Comparison of ENCODE assay signal across 13 cellular contexts in genomic region chr6:36964349-36964748, GRCh38. TPM values are rescaled to one million over a fixed set of nuclear protein-coding genes. Genes with fewer than 3 reads are reported as not detected.
DNase-seq lines count a peak whose midpoint lies in the region; ATAC-seq and TF ChIP-seq lines count a peak whose summit lies in the region.
"Had no signal": no experiment of that assay in that cellular context is flagged by ENCODE, and none has a peak within 500 bp of the region (broad histone marks: within the 10 kb centered on the region; RNA-seq: fewer than 3 reads in every experiment).

No MANE protein-coding gene starts in this region.

- CTCF ChIA-PET in activated CD4-positive, alpha-beta T cell treated with anti-CD3 and anti-CD28 coated beads for 36 hours (lab: Charles Lee), result no interaction called here
- CTCF ChIA-PET in Calu3 (lab: Charles Lee), result interaction anchor here (1.2 kb wide), 2 partner anchors 9 to 17 kb away, joined by 3 to 6 read pairs; no protein-coding TSS in a partner anchor

- H3K9me3 Mint-ChIP-seq in activated CD4-positive, alpha-beta T cell treated with anti-CD3 and anti-CD28 coated beads for 36 hours (ENCODE audit: low read depth), result no peaks in the 10 kb centered on the region
- H3K9me3 Mint-ChIP-seq in Calu3 (ENCODE audit: low read depth, unreplicated experiment), result no peaks in the 10 kb centered on the region
- H3K9me3 Mint-ChIP-seq in effector memory CD8-positive, alpha-beta T cell, result no peaks in the 10 kb centered on the region

- H3K36me3 Mint-ChIP-seq in activated CD4-positive, alpha-beta T cell treated with anti-CD3 and anti-CD28 coated beads for 36 hours (ENCODE audit: low read depth), result peaks cover 17% of the 10 kb centered on the region
- peaks cover 43% of the 10 kb centered on the region for H3K36me3 Mint-ChIP-seq in Calu3 (ENCODE audit: insufficient read depth, unreplicated experiment)
- peaks cover 41% of the 10 kb centered on the region for H3K36me3 Mint-ChIP-seq in effector memory CD8-positive, alpha-beta T cell (ENCODE audit: insufficient read depth)

- peak overlapping the region; percentile 51 for H3K27ac Mint-ChIP-seq in activated CD4-positive, alpha-beta T cell treated with anti-CD3 and anti-CD28 coated beads for 36 hours
- peak overlapping the region; percentile 38 for H3K27ac Mint-ChIP-seq in Calu3 (ENCODE audit: unreplicated experiment)
- H3K27ac Mint-ChIP-seq in effector memory CD8-positive, alpha-beta T cell, result peak overlapping the region; percentile 52 to 87

- POLR2A ChIA-PET in activated CD4-positive, alpha-beta T cell treated with anti-CD3 and anti-CD28 coated beads for 36 hours (lab: Charles Lee), result no interaction called here

- no peak overlapping the region for H3K4me3 Mint-ChIP-seq in activated CD4-positive, alpha-beta T cell treated with anti-CD3 and anti-CD28 coated beads for 36 hours
- no peak overlapping the region for H3K4me3 Mint-ChIP-seq in Calu3 (ENCODE audit: low read depth, unreplicated experiment)
- H3K4me3 Mint-ChIP-seq in effector memory CD8-positive, alpha-beta T cell, result peak overlapping the region; percentile 27 to 54

- no peak for ATAC-seq in activated CD4-positive, alpha-beta T cell treated with anti-CD3 and anti-CD28 coated beads for 36 hours
- no peak for ATAC-seq in effector memory CD8-positive, alpha-beta T cell (replicated peaks)
- ATAC-seq in sciatic nerve (no peak), HG03457 (IDR thresholded peaks at IDR 0.05; ENCODE audit: unreplicated experiment) (no peak), HG02759 (IDR thresholded peaks at IDR 0.05; ENCODE audit: unreplicated experiment) (no peak), GM21825 (IDR thresholded peaks at IDR 0.05; ENCODE audit: unreplicated experiment) (no peak)

- peaks cover 45% of the 10 kb centered on the region for H3K4me1 Mint-ChIP-seq in activated CD4-positive, alpha-beta T cell treated with anti-CD3 and anti-CD28 coated beads for 36 hours
- H3K4me1 Mint-ChIP-seq in Calu3 (ENCODE audit: low read depth, unreplicated experiment), result peaks cover 32% of the 10 kb centered on the region
- H3K4me1 Mint-ChIP-seq in effector memory CD8-positive, alpha-beta T cell (ENCODE audit: low read depth in 2 of 2), result peaks cover 17 to 33% of the 10 kb centered on the region in 2 donors

- no peak for DNase-seq in activated CD4-positive, alpha-beta T cell treated with anti-CD3 and anti-CD28 coated beads for 36 hours
- DNase-seq in activated CD4-positive, alpha-beta T cell treated with anti-CD3 and anti-CD28 coated beads, Interleukin-2, amount 50 U/mL, for 1 hour, result no peak
- DNase-seq in Calu3 (no peak), sciatic nerve (ENCODE audit: low spot score) (peak; percentile 28)
- no peak for DNase-seq in effector memory CD8-positive, alpha-beta T cell
- DNase-seq: activated naive CD4-positive, alpha-beta T cell treated with anti-CD3 and anti-CD28 coated beads, Interleukin-2, amount 50 U/mL, for 16 hours; esophagus squamous epithelium; islet precursor cell; stimulated activated CD4-positive, alpha-beta T cell treated with anti-CD3 and anti-CD28 coated beads, Interleukin-2, amount 100 ng/mL, for 48 hours; trophoblast cell had no signal

- intact Hi-C loops in activated CD4-positive, alpha-beta T cell treated with anti-CD3 and anti-CD28 coated beads for 36 hours (cut with DNase I, micrococcal nuclease), result loop anchor here in 1 of 2 experiments (5.0 kb wide), 1 partner anchor 77 kb away; the partner anchor contains the start of gene C6orf89
- intact Hi-C loops in Calu3 (cut with micrococcal nuclease; ENCODE audit: unreplicated experiment), result no loop called here
- intact Hi-C loops in sciatic nerve (cut with DNase I), result no loop called here

- H3K27me3 Mint-ChIP-seq in activated CD4-positive, alpha-beta T cell treated with anti-CD3 and anti-CD28 coated beads for 36 hours, result no peaks in the 10 kb centered on the region
- H3K27me3 Mint-ChIP-seq in Calu3 (ENCODE audit: unreplicated experiment), result no peaks in the 10 kb centered on the region
- H3K27me3 Mint-ChIP-seq in effector memory CD8-positive, alpha-beta T cell, result no peaks in the 10 kb centered on the region

- TF ChIP-seq CTCF in Calu3 (IDR thresholded peaks at IDR 0.05; ENCODE audit: unreplicated experiment), result no peak

- BruUV-seq in Calu3 (replicated peaks; lab: Mats Ljungman, UMichigan), result no TSS peak

RNA-seq across cellular contexts. Expression of gene PI16, which starts 9.8 kb away (rescaled TPM):
- total RNA-seq in activated CD4-positive, alpha-beta T cell treated with anti-CD3 and anti-CD28 coated beads for 36 hours, result 1 to 10 TPM in 1 of 2 experiments, under 1 TPM in 1; 0.96 to 1.9 TPM
- total RNA-seq in Calu3 (2022) (0.17 and 0.32 TPM in 2 replicates), sciatic nerve (91.7 TPM)

RNA-seq across cellular contexts. Expression of gene MTCH1, which starts 21.6 kb away (rescaled TPM):
- 10 to 100 TPM; 72.9 to 92.9 TPM for total RNA-seq in activated CD4-positive, alpha-beta T cell treated with anti-CD3 and anti-CD28 coated beads for 36 hours
- 288 and 291 TPM in 2 replicates for total RNA-seq in Calu3 (2022)
- total RNA-seq in sciatic nerve, result 154 TPM

RNA-seq across cellular contexts. Expression of gene FGD2, which starts 41.1 kb away (rescaled TPM):
- total RNA-seq in activated CD4-positive, alpha-beta T cell treated with anti-CD3 and anti-CD28 coated beads for 36 hours, result under 1 TPM; 0.50 to 0.63 TPM
- total RNA-seq in Calu3 (2022) (0.19 and 1.0 TPM in 2 replicates), sciatic nerve (19.7 TPM)

Comparison
In these comparisons a context has a peak if more than half of its experiments do, and no peak if none do; other contexts are left out.
1. H3K4me3 Mint-ChIP-seq: peak in effector memory CD8-positive, alpha-beta T cell (2 of 2); none in activated CD4-positive, alpha-beta T cell treated with anti-CD3 and anti-CD28 coated beads for 36 hours (single experiment) and Calu3 (single experiment).
2. RNA of gene PI16, which starts 9.8 kb away (total RNA-seq): 91.7 TPM in sciatic nerve (single experiment); 0.96 to 1.9 TPM in activated CD4-positive, alpha-beta T cell treated with anti-CD3 and anti-CD28 coated beads for 36 hours and 0.17 to 0.32 TPM in Calu3; every median in the first group is over 10 times any median in the second.
3. RNA of gene FGD2, which starts 41.1 kb away (total RNA-seq): 19.7 TPM in sciatic nerve (single experiment); 0.50 to 0.63 TPM in activated CD4-positive, alpha-beta T cell treated with anti-CD3 and anti-CD28 coated beads for 36 hours and 0.19 to 1.0 TPM in Calu3; every median in the first group is over 10 times any median in the second.
4. Peak in every context shown above with its lines, with median percentiles within 50 percentile points of each other: H3K27ac Mint-ChIP-seq.